Comparison of ENCODE assay signal across 8 cellular contexts in the genomic region with DNA sequence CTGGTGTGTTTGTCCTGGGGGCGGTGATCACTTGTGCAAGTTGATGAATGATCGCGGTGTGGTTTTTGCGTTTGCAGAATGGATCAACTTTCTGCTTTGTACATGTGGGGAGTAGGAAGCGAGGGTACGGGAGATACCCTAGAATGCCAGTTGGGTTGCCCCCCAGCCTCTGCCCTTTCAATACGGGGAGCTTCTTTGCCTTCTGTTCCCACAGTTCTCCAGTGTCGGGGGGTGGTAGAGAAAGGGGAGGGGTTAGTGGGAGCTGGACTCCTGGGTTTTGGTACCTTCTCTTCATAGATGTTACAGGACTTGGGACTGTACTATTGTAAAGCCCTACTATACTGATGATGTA. TPM values are rescaled to one million over a fixed set of nuclear protein-coding genes. Genes with fewer than 3 reads are reported as not detected.
DNase-seq lines count a peak whose midpoint lies in the region; ATAC-seq and TF ChIP-seq lines count a peak whose summit lies in the region.

No MANE protein-coding gene starts in this region.

- TF ChIP-seq CTCF in dorsolateral prefrontal cortex (IDR thresholded peaks at IDR 0.05 in 54 of 56, conservative IDR thresholded peaks at IDR 0.05 in 2 of 56; ENCODE audit: low read depth in 1 of 56, partially characterized antibody in 56 of 56), result no peak

- DNase-seq in NAMALWA (ENCODE audit: low spot score) (peak; percentile 6), dorsolateral prefrontal cortex (peak in 1 of 10 donors; percentile 29), NCI-H226 (no peak)
- DNase-seq in natural killer cell treated with Interleukin-12 subunit alpha and Interleukin-12 subunit beta and Interleukin-15 and Interleukin-18, amount 100 ng/mL, for 72 hours (ENCODE audit: low spot score), result no peak

- H3K9ac ChIP-seq in BLaER1, result peak overlapping the region; percentile 90

- H3K27ac ChIP-seq in BLaER1 (peak overlapping the region; percentile 90), dorsolateral prefrontal cortex (peak overlapping the region in 31 of 59 donors; percentile 40 to 99 (median 96))

- no peaks in the 10 kb centered on the region for H3K9me3 Mint-ChIP-seq in natural killer cell treated with Interleukin-12 subunit alpha and Interleukin-12 subunit beta and Interleukin-15 and Interleukin-18, amount 100 ng/mL, for 72 hours

- peaks cover 19% of the 10 kb centered on the region; the same call in 1 of the 2 replicates for H4K20me1 ChIP-seq in BLaER1

- no peaks in the 10 kb centered on the region for H3K27me3 Mint-ChIP-seq in natural killer cell treated with Interleukin-12 subunit alpha and Interleukin-12 subunit beta and Interleukin-15 and Interleukin-18, amount 100 ng/mL, for 72 hours

- no peaks in the 10 kb centered on the region for H3K9me3 ChIP-seq in BLaER1

- peaks cover 10% of the 10 kb centered on the region; the same call in 1 of the 2 replicates for H3K36me3 ChIP-seq in BLaER1

- H3K4me1 Mint-ChIP-seq in natural killer cell treated with Interleukin-12 subunit alpha and Interleukin-12 subunit beta and Interleukin-15 and Interleukin-18, amount 100 ng/mL, for 72 hours (ENCODE audit: low read depth in 2 of 2), result peaks cover 20 to 28% of the 10 kb centered on the region in 2 donors

- H3K4me3 ChIP-seq in BLaER1 (peak overlapping the region; percentile 91), dorsolateral prefrontal cortex (peak overlapping the region; percentile 65 to 94 (median 84))

- peaks cover 38% of the 10 kb centered on the region for H3K4me1 ChIP-seq in BLaER1

- no peak for ATAC-seq in natural killer cell treated with Interleukin-12 subunit alpha and Interleukin-12 subunit beta and Interleukin-15 and Interleukin-18, amount 100 ng/mL, for 72 hours
- ATAC-seq in GM18498 (IDR thresholded peaks at IDR 0.05; ENCODE audit: unreplicated experiment) (no peak), HG02884 (IDR thresholded peaks at IDR 0.05; ENCODE audit: unreplicated experiment) (no peak), HG02610 (IDR thresholded peaks at IDR 0.05; ENCODE audit: unreplicated experiment) (no peak)

- H3K4me3 Mint-ChIP-seq in natural killer cell treated with Interleukin-12 subunit alpha and Interleukin-12 subunit beta and Interleukin-15 and Interleukin-18, amount 100 ng/mL, for 72 hours, result peak overlapping the region; percentile 99

- H3K4me2 ChIP-seq in BLaER1, result peak overlapping the region; percentile 86

- H3K27me3 ChIP-seq in BLaER1, result no peaks in the 10 kb centered on the region
- no peaks in the 10 kb centered on the region for H3K27me3 ChIP-seq in dorsolateral prefrontal cortex

- peaks cover 5% of the 10 kb centered on the region for H3K36me3 Mint-ChIP-seq in natural killer cell treated with Interleukin-12 subunit alpha and Interleukin-12 subunit beta and Interleukin-15 and Interleukin-18, amount 100 ng/mL, for 72 hours

- peak overlapping the region; percentile 90 to 91 for H3K27ac Mint-ChIP-seq in natural killer cell treated with Interleukin-12 subunit alpha and Interleukin-12 subunit beta and Interleukin-15 and Interleukin-18, amount 100 ng/mL, for 72 hours

- intact Hi-C loops in dorsolateral prefrontal cortex (cut with DNase I), result loop anchor here in 1 of 2 donors (10.0 kb wide), 1 partner anchor 261 kb away; no protein-coding TSS in a partner anchor

RNA-seq across cellular contexts. Expression of gene BBX, which starts 3.2 kb away (rescaled TPM):
- total RNA-seq in dorsolateral prefrontal cortex, result 100 to 1,000 TPM in 13 of 120 experiments, 10 to 100 TPM in 107; 42.2 to 147 (median 75.3) TPM
- 10 to 100 TPM; 49.4 to 59.1 TPM for total RNA-seq in natural killer cell treated with Interleukin-12 subunit alpha and Interleukin-12 subunit beta and Interleukin-15 and Interleukin-18, amount 100 ng/mL, for 72 hours
